ENCODE assay signal across 27 cellular contexts in the genomic region with DNA sequence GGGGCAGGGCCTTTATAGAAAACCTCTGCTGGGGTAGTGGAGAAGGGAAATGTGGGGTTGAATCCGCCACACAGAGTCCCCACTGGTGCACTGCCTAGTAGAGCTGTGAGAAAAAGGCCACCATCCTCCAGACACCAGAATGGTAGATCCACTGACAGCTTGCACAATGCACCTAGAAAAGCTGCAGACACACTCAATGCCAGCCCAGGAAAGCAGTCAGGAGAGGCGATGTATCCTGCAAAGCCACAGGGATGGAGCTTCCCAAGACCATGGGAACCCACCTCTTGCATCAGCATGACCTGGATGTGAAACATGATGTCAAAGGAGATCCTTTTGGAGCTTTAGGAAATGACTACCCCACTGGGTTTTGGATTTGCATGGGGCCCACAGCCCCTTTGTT.
"Had no signal": no experiment of that assay in that cellular context is flagged by ENCODE, and none has a peak within 500 bp of the region (broad histone marks: within the 10 kb centered on the region; RNA-seq: fewer than 3 reads in every experiment).

No MANE protein-coding gene starts in this region.

- H3K9me3 ChIP-seq: testis, thoracic aorta, thyroid gland, transverse colon, upper lobe of left lung, upper lobe of right lung, uterus, vagina had no signal

- H3K4me3 ChIP-seq: stomach, suprapubic skin, testis, thoracic aorta, thyroid gland, tibial artery, tibial nerve, transverse colon, upper lobe of left lung, upper lobe of right lung, uterus, vagina had no signal

- DNase-seq: stimulated activated CD4-positive, alpha-beta T cell treated with anti-CD3 and anti-CD28 coated beads, Interleukin-2, amount 100 ng/mL, for 48 hours; stimulated activated CD4-positive, alpha-beta T cell treated with anti-CD3 and anti-CD28 coated beads, Interleukin-4, amount 100 ng/mL, for 1 hour; stimulated activated CD4-positive, alpha-beta T cell treated with anti-CD3 and anti-CD28 coated beads, Interleukin-4, amount 100 ng/mL, for 24 hours; stimulated activated CD4-positive, alpha-beta T cell treated with anti-CD3 and anti-CD28 coated beads, Interleukin-4, amount 100 ng/mL, for 4 hours; stimulated activated CD8-positive, alpha-beta memory T cell treated with anti-CD3 and anti-CD28 coated beads, Interleukin-4, amount 100 ng/mL, for 48 hours; stimulated activated naive B cell treated with anti-CD40 and anti-IgM and Interleukin-4, amounts not matched to agents 10 μg/mL and 1 μg/mL and 100 μg/mL, for 72 hours; stimulated activated naive CD4-positive, alpha-beta T cell; stimulated activated naive CD4-positive, alpha-beta T cell treated with Interleukin-2 at 50 U/mL for 16 hours; stimulated activated naive CD8-positive, alpha-beta T cell treated with anti-CD3 and anti-CD28 coated beads, Interleukin-15, amount 100 ng/mL, for 72 hours; stimulated activated naive CD8-positive, alpha-beta T cell treated with anti-CD3 and anti-CD28 coated beads, Interleukin-15, Interleukin-2, amounts not matched to agents 100 U/mL and 50 U/mL, for 24 hours; stomach; substantia nigra; testis; thyroid gland; tibial artery; transverse colon; trophoblast cell; upper lobe of left lung; upper lobe of right lung; uterus had no signal

- H3K4me1 ChIP-seq: stomach, suprapubic skin, testis, thyroid gland, tibial artery, tibial nerve, upper lobe of left lung, upper lobe of right lung, uterus, vagina had no signal

- ATAC-seq: stimulated activated effector memory CD8-positive, alpha-beta T cell treated with anti-CD3 and anti-CD28 coated beads, Interleukin-12 subunit alpha, Interleukin-12 subunit beta, amount 100 ng/mL, for 72 hours; stimulated activated memory B cell treated with anti-CD40 and anti-IgM and Interleukin-4, amounts not matched to agents 10 μg/mL and 1 μg/mL and 100 μg/mL, for 72 hours; stimulated activated naive B cell treated with anti-CD40 and anti-IgM and Interleukin-4, amounts not matched to agents 10 μg/mL and 1 μg/mL and 100 μg/mL, for 72 hours; stimulated activated naive CD8-positive, alpha-beta T cell treated with anti-CD3 and anti-CD28 coated beads, Interleukin-15, amount 100 ng/mL, for 72 hours; stimulated activated naive CD8-positive, alpha-beta T cell treated with anti-CD3 and anti-CD28 coated beads, Interleukin-15, Interleukin-2, amounts not matched to agents 100 U/mL and 50 U/mL, for 24 hours; upper lobe of right lung had no signal

- H3K36me3 ChIP-seq: stomach, suprapubic skin, thoracic aorta, thyroid gland, tibial artery, tibial nerve, transverse colon, upper lobe of left lung, upper lobe of right lung, uterus, vagina had no signal

- FAIRE-seq: urothelium cell line had no signal

- H3K27ac ChIP-seq: stomach, suprapubic skin, testis, thoracic aorta, thyroid gland, tibial artery, tibial nerve, transverse colon, upper lobe of left lung, upper lobe of right lung, uterus, vagina had no signal

- H3K27me3 ChIP-seq: stomach, suprapubic skin, testis, thyroid gland, tibial artery, tibial nerve, transverse colon, upper lobe of left lung, upper lobe of right lung, uterus, vagina had no signal
